18 cellular contexts compared by ENCODE assay signal in genomic region chr2:28185881-28186280, GRCh38.
DNase-seq lines count a peak whose midpoint lies in the region; ATAC-seq and TF ChIP-seq lines count a peak whose summit lies in the region.
"Had no signal": no experiment of that assay in that cellular context is flagged by ENCODE, and none has a peak within 500 bp of the region (broad histone marks: within the 10 kb centered on the region; RNA-seq: fewer than 3 reads in every experiment).

No MANE protein-coding gene starts in this region.

- peak; percentile 73 for DNase-seq in AG10803 (ENCODE audit: low read depth)
- peak; percentile 43 for DNase-seq in RPMI7951 (ENCODE audit: low read depth)
- no peak for DNase-seq in epithelial cell of prostate (ENCODE audit: low read depth, low spot score)
- peak; percentile 73 for DNase-seq in renal cortical epithelial cell (ENCODE audit: low read depth)
- no peak for DNase-seq in tibial artery
- no peak for DNase-seq in mucosa of descending colon
- DNase-seq in gastrocnemius medialis = no peak
- no peak for DNase-seq in KG1 (lab: John Stamatoyannopoulos, UW)
- DNase-seq: activated CD4-positive, alpha-beta T cell treated with anti-CD3 and anti-CD28 coated beads for 36 hours; activated naive CD4-positive, alpha-beta T cell treated with Interleukin-2 at 50 U/mL for 16 hours; BE2C; effector memory CD4-positive, alpha-beta T cell; natural killer cell; NCI-H774; SK-N-SH; stimulated activated naive CD8-positive, alpha-beta T cell treated with anti-CD3 and anti-CD28 coated beads, Interleukin-15, amount 100 ng/mL, for 72 hours; T1000 had no signal

- TF ChIP-seq CTCF in AG10803 (conservative IDR thresholded peaks at IDR 0.05; ENCODE audit: low read length) (no peak), tibial artery (IDR thresholded peaks at IDR 0.05) (no peak), mucosa of descending colon (IDR thresholded peaks at IDR 0.05) (no peak), gastrocnemius medialis (IDR thresholded peaks at IDR 0.05 in 4 of 5, conservative IDR thresholded peaks at IDR 0.05 in 1 of 5) (no peak)

- no peaks in the 10 kb centered on the region for H3K9me3 ChIP-seq in tibial artery
- no peaks in the 10 kb centered on the region for H3K9me3 ChIP-seq in mucosa of descending colon
- H3K9me3 ChIP-seq in gastrocnemius medialis = no peaks in the 10 kb centered on the region
- H3K9me3 ChIP-seq: BE2C had no signal

- ATAC-seq in mucosa of descending colon = no peak
- no peak for ATAC-seq in gastrocnemius medialis
- ATAC-seq: activated CD4-positive, alpha-beta T cell treated with anti-CD3 and anti-CD28 coated beads for 36 hours; natural killer cell; stimulated activated naive CD8-positive, alpha-beta T cell treated with anti-CD3 and anti-CD28 coated beads, Interleukin-15, amount 100 ng/mL, for 72 hours had no signal

- peak overlapping the region; percentile 21 for H3K27ac ChIP-seq in epithelial cell of prostate
- H3K27ac ChIP-seq in tibial artery = no peak overlapping the region
- no peak overlapping the region for H3K27ac ChIP-seq in gastrocnemius medialis
- H3K27ac ChIP-seq: cardiac muscle cell had no signal

- intact Hi-C loops in tibial artery (cut with DNase I; ENCODE audit: low total_unique reads) (no loop called here), mucosa of descending colon (cut with DNase I, micrococcal nuclease) (no loop called here), gastrocnemius medialis (cut with DNase I; ENCODE audit: low total_unique reads) (loop anchor here (1.0 kb wide), 1 partner anchor 14 kb away; no protein-coding TSS in a partner anchor)

- H3K36me3 ChIP-seq in tibial artery (no peaks in the 10 kb centered on the region), mucosa of descending colon (ENCODE audit: low read depth) (no peaks in the 10 kb centered on the region), gastrocnemius medialis (no peaks in the 10 kb centered on the region)
- H3K36me3 ChIP-seq: BE2C, cardiac muscle cell had no signal

- H3K4me1 ChIP-seq in tibial artery = no peaks in the 10 kb centered on the region
- H3K4me1 ChIP-seq in mucosa of descending colon (ENCODE audit: low read depth) = no peaks in the 10 kb centered on the region
- peaks cover 3 to 11% of the 10 kb centered on the region in 2 donors for H3K4me1 ChIP-seq in gastrocnemius medialis
- H3K4me1 ChIP-seq: BE2C had no signal

- no peak for TF ChIP-seq POLR2A in gastrocnemius medialis (IDR thresholded peaks at IDR 0.05)

- no peaks in the 10 kb centered on the region for H3K27me3 ChIP-seq in tibial artery
- no peaks in the 10 kb centered on the region for H3K27me3 ChIP-seq in gastrocnemius medialis
- H3K27me3 ChIP-seq: BE2C, cardiac muscle cell had no signal

- in situ Hi-C loops in gastrocnemius medialis (cut with MboI; ENCODE audit: low sequenced_read_pairs in 4 of 4) = no loop called here

- H3K4me3 ChIP-seq in AG10803 (ENCODE audit: low read length) (no peak overlapping the region), tibial artery (no peak overlapping the region), mucosa of descending colon (no peak overlapping the region), gastrocnemius medialis (no peak overlapping the region)
- H3K4me3 ChIP-seq: cardiac muscle cell had no signal

Comparison
In these comparisons a context has a peak if more than half of its experiments do, and no peak if none do; other contexts are left out.
1. DNase-seq: peak in AG10803 (single experiment), RPMI7951 (single experiment) and renal cortical epithelial cell (single experiment); none in epithelial cell of prostate (single experiment), tibial artery (0 of 2), mucosa of descending colon (0 of 3), gastrocnemius medialis (0 of 2) and KG1 (single experiment).